Comparison of ENCODE assay signal across 2 cellular contexts in the genomic region with DNA sequence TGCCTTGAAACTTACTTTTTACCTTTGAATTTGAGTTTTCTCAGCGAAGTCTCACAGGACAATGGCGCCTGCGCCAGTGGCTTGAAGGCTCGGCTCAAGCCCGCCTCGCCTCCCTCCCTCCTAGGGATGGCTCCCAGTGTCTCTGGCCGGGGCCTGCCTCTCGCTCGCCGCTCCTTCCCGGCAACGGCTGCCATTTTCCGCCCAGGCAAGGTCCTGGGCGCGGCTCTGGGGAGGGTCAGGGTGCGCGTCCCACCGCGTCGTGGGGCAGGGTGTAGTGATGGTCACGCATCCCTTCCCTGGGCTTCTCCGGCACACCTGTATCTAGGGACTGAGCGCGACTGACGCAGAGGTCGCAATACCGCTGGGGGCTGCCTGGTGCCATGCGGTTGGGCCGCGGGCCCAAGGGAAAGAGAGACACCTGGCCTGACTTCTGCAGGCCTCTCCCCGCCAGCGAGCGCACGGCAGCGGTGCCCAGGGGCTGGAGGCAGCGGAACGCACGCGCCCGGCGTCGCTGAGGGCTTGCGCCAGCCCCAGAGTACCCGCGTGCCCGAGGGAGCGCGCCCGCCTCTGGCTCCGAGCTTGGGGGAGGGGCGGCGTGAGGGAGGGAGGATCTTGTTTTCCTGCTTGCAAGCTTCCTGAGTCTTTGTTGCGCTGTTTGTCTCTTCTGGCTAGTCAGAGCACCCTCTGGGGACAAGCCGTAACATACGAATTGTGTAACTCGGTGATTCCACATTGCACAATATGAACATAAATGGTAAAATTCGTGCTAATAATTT.
TF ChIP-seq lines count a peak whose summit lies in the region.

No MANE protein-coding gene starts in this region.

TF ChIP-seq in GM12891, 5 proteins besides CTCF, POLR2A, EP300 and RAD21:
- TF ChIP-seq POLR2AphosphoS5 (IDR thresholded peaks at IDR 0.05; ENCODE audit: low read depth, low read length) (no peak), PAX5 (IDR thresholded peaks at IDR 0.05; ENCODE audit: insufficient read depth, low read length, severe bottlenecking) (no peak)

TF ChIP-seq in H1, 55 proteins besides CTCF, POLR2A, EP300 and RAD21 (continues in another document):
- TF ChIP-seq RNF2 (IDR thresholded peaks at IDR 0.05; ENCODE audit: borderline replicate concordance, low read depth, low read length, missing control alignments, poor library complexity, severe bottlenecking) (no peak), TEAD4 (IDR thresholded peaks at IDR 0.05; ENCODE audit: low read depth, low read length) (no peak), SIX5 (IDR thresholded peaks at IDR 0.05; ENCODE audit: low read depth, low read length) (no peak), JUND (IDR thresholded peaks at IDR 0.05; ENCODE audit: low read length) (no peak), ZNF274 (IDR thresholded peaks at IDR 0.05; ENCODE audit: borderline replicate concordance, extremely low read depth, low read length) (no peak), NANOG (IDR thresholded peaks at IDR 0.05; ENCODE audit: insufficient read depth, low read depth, low read length, poor library complexity, severe bottlenecking) (peak; percentile 42), CEBPB (IDR thresholded peaks at IDR 0.05; ENCODE audit: low read depth, low read length) (peak; percentile 86), ASH2L (IDR thresholded peaks at IDR 0.05; ENCODE audit: low read length) (peak; percentile 94), BACH1 (IDR thresholded peaks at IDR 0.05; ENCODE audit: low read length) (no peak), KDM1A (IDR thresholded peaks at IDR 0.05; ENCODE audit: borderline replicate concordance, low read length) (no peak), GTF2F1 (IDR thresholded peaks at IDR 0.05; ENCODE audit: borderline replicate concordance, low read depth, low read length) (0 out of 2 replicates have a peak, but pooled peaks have one; percentile 22), POU5F1 (IDR thresholded peaks at IDR 0.05; ENCODE audit: low read depth, low read length) (no peak), SP1 (IDR thresholded peaks at IDR 0.05; ENCODE audit: low read depth, low read length) (peak; percentile 74; the same call in 1 of the 2 replicates), SP4 (IDR thresholded peaks at IDR 0.05; ENCODE audit: low read length) (no peak), KDM5A (IDR thresholded peaks at IDR 0.05; ENCODE audit: low read length) (no peak), SIN3A (conservative IDR thresholded peaks at IDR 0.05 in 1 of 2, IDR thresholded peaks at IDR 0.05 in 1 of 2; ENCODE audit: low read depth in 1 of 2, low read length in 2 of 2) (peak in 1 of 2 experiments; percentile 56; a peak in 1 of 4 replicates), MAFK (IDR thresholded peaks at IDR 0.05; ENCODE audit: low read depth, low read length) (no peak), TAF1 (IDR thresholded peaks at IDR 0.05; ENCODE audit: low read depth, low read length) (peak; percentile 73), EGR1 (IDR thresholded peaks at IDR 0.05; ENCODE audit: borderline replicate concordance, low read depth, low read length) (no peak), JUN (IDR thresholded peaks at IDR 0.05; ENCODE audit: low read depth, low read length) (no peak), FOSL1 (IDR thresholded peaks at IDR 0.05; ENCODE audit: insufficient read depth, low read depth, low read length) (no peak), RFX5 (IDR thresholded peaks at IDR 0.05; ENCODE audit: borderline replicate concordance, low read depth, low read length) (no peak), YY1 (IDR thresholded peaks at IDR 0.05; ENCODE audit: low read depth, low read length) (peak; percentile 85), SP2 (IDR thresholded peaks at IDR 0.05; ENCODE audit: low read length) (no peak), SUZ12 (IDR thresholded peaks at IDR 0.05; ENCODE audit: low read length) (no peak), SIRT6 (IDR thresholded peaks at IDR 0.05; ENCODE audit: low read length) (no peak), KDM4A (IDR thresholded peaks at IDR 0.05; ENCODE audit: low read depth, low read length, severe bottlenecking) (peak; percentile 34), SAP30 (IDR thresholded peaks at IDR 0.05; ENCODE audit: insufficient read depth, insufficient replicate concordance, low read length) (no peak), PHF8 (conservative IDR thresholded peaks at IDR 0.05; ENCODE audit: low read depth, low read length) (peak; percentile 70), BRCA1 (IDR thresholded peaks at IDR 0.05; ENCODE audit: low read depth, low read length) (no peak), CHD1 (IDR thresholded peaks at IDR 0.05; ENCODE audit: low read depth, low read length) (no peak), TAF7 (optimal IDR thresholded peaks at IDR 0.05; ENCODE audit: borderline replicate concordance, low read depth, low read length) (peak; percentile 65), BCL11A (IDR thresholded peaks at IDR 0.05; ENCODE audit: low read depth in 2 of 2, low read length in 2 of 2) (peak in 1 of 2 experiments; percentile 17), HDAC2 (IDR thresholded peaks at IDR 0.05; ENCODE audit: borderline replicate concordance in 1 of 2, low read depth in 2 of 2, low read length in 2 of 2) (peak in 1 of 2 experiments; percentile 58; a peak in 1 of 4 replicates), TBP (IDR thresholded peaks at IDR 0.05; ENCODE audit: low read depth, low read length) (peak; percentile 91), CTBP2 (IDR thresholded peaks at IDR 0.05; ENCODE audit: borderline replicate concordance, insufficient read depth, insufficient read length, low read length) (peak; percentile 96), GABPA (IDR thresholded peaks at IDR 0.05; ENCODE audit: borderline replicate concordance, insufficient read depth, low read length) (peak; percentile 21; the same call in 1 of the 2 replicates), SRF (IDR thresholded peaks at IDR 0.05; ENCODE audit: low read depth, low read length) (no peak), HDAC6 (IDR thresholded peaks at IDR 0.05; ENCODE audit: low read depth, low read length) (no peak), CBX8 (IDR thresholded peaks at IDR 0.05; ENCODE audit: borderline replicate concordance, low read depth, low read length) (no peak), EZH2 (IDR thresholded peaks at IDR 0.05; ENCODE audit: low read depth, low read length, severe bottlenecking) (no peak), TCF12 (IDR thresholded peaks at IDR 0.05; ENCODE audit: low read depth, low read length) (0 out of 2 replicates have a peak, but pooled peaks have one; percentile 28), CREB1 (IDR thresholded peaks at IDR 0.05) (peak; percentile 33; the same call in 1 of the 2 replicates), RBBP5 (IDR thresholded peaks at IDR 0.05; ENCODE audit: borderline replicate concordance, low read depth, low read length) (peak; percentile 71; the same call in 1 of the 2 replicates), POLR2AphosphoS5 (IDR thresholded peaks at IDR 0.05; ENCODE audit: low read depth, low read length) (peak; percentile 84; the same call in 1 of the 2 replicates), NRF1 (IDR thresholded peaks at IDR 0.05; ENCODE audit: low read depth, low read length) (no peak), CHD2 (IDR thresholded peaks at IDR 0.05; ENCODE audit: low read length) (no peak; the same call in 1 of the 2 replicates), CBX5 (IDR thresholded peaks at IDR 0.05; ENCODE audit: low read depth, low read length) (no peak), RXRA (IDR thresholded peaks at IDR 0.05; ENCODE audit: insufficient read depth, low read depth, low read length) (no peak)
- TF ChIP-seq, protein P1, sequence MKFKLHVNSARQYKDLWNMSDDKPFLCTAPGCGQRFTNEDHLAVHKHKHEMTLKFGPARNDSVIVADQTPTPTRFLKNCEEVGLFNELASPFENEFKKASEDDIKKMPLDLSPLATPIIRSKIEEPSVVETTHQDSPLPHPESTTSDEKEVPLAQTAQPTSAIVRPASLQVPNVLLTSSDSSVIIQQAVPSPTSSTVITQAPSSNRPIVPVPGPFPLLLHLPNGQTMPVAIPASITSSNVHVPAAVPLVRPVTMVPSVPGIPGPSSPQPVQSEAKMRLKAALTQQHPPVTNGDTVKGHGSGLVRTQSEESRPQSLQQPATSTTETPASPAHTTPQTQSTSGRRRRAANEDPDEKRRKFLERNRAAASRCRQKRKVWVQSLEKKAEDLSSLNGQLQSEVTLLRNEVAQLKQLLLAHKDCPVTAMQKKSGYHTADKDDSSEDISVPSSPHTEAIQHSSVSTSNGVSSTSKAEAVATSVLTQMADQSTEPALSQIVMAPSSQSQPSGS (IDR thresholded peaks at IDR 0.05; ENCODE audit: low read length): no peak; the same call in 1 of the 2 replicates
- TF ChIP-seq, protein P2, sequence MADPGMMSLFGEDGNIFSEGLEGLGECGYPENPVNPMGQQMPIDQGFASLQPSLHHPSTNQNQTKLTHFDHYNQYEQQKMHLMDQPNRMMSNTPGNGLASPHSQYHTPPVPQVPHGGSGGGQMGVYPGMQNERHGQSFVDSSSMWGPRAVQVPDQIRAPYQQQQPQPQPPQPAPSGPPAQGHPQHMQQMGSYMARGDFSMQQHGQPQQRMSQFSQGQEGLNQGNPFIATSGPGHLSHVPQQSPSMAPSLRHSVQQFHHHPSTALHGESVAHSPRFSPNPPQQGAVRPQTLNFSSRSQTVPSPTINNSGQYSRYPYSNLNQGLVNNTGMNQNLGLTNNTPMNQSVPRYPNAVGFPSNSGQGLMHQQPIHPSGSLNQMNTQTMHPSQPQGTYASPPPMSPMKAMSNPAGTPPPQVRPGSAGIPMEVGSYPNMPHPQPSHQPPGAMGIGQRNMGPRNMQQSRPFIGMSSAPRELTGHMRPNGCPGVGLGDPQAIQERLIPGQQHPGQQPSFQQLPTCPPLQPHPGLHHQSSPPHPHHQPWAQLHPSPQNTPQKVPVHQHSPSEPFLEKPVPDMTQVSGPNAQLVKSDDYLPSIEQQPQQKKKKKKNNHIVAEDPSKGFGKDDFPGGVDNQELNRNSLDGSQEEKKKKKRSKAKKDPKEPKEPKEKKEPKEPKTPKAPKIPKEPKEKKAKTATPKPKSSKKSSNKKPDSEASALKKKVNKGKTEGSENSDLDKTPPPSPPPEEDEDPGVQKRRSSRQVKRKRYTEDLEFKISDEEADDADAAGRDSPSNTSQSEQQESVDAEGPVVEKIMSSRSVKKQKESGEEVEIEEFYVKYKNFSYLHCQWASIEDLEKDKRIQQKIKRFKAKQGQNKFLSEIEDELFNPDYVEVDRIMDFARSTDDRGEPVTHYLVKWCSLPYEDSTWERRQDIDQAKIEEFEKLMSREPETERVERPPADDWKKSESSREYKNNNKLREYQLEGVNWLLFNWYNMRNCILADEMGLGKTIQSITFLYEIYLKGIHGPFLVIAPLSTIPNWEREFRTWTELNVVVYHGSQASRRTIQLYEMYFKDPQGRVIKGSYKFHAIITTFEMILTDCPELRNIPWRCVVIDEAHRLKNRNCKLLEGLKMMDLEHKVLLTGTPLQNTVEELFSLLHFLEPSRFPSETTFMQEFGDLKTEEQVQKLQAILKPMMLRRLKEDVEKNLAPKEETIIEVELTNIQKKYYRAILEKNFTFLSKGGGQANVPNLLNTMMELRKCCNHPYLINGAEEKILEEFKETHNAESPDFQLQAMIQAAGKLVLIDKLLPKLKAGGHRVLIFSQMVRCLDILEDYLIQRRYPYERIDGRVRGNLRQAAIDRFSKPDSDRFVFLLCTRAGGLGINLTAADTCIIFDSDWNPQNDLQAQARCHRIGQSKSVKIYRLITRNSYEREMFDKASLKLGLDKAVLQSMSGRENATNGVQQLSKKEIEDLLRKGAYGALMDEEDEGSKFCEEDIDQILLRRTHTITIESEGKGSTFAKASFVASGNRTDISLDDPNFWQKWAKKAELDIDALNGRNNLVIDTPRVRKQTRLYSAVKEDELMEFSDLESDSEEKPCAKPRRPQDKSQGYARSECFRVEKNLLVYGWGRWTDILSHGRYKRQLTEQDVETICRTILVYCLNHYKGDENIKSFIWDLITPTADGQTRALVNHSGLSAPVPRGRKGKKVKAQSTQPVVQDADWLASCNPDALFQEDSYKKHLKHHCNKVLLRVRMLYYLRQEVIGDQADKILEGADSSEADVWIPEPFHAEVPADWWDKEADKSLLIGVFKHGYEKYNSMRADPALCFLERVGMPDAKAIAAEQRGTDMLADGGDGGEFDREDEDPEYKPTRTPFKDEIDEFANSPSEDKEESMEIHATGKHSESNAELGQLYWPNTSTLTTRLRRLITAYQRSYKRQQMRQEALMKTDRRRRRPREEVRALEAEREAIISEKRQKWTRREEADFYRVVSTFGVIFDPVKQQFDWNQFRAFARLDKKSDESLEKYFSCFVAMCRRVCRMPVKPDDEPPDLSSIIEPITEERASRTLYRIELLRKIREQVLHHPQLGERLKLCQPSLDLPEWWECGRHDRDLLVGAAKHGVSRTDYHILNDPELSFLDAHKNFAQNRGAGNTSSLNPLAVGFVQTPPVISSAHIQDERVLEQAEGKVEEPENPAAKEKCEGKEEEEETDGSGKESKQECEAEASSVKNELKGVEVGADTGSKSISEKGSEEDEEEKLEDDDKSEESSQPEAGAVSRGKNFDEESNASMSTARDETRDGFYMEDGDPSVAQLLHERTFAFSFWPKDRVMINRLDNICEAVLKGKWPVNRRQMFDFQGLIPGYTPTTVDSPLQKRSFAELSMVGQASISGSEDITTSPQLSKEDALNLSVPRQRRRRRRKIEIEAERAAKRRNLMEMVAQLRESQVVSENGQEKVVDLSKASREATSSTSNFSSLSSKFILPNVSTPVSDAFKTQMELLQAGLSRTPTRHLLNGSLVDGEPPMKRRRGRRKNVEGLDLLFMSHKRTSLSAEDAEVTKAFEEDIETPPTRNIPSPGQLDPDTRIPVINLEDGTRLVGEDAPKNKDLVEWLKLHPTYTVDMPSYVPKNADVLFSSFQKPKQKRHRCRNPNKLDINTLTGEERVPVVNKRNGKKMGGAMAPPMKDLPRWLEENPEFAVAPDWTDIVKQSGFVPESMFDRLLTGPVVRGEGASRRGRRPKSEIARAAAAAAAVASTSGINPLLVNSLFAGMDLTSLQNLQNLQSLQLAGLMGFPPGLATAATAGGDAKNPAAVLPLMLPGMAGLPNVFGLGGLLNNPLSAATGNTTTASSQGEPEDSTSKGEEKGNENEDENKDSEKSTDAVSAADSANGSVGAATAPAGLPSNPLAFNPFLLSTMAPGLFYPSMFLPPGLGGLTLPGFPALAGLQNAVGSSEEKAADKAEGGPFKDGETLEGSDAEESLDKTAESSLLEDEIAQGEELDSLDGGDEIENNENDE (IDR thresholded peaks at IDR 0.05; ENCODE audit: insufficient replicate concordance, low read length): no peak
- TF ChIP-seq, protein P3, sequence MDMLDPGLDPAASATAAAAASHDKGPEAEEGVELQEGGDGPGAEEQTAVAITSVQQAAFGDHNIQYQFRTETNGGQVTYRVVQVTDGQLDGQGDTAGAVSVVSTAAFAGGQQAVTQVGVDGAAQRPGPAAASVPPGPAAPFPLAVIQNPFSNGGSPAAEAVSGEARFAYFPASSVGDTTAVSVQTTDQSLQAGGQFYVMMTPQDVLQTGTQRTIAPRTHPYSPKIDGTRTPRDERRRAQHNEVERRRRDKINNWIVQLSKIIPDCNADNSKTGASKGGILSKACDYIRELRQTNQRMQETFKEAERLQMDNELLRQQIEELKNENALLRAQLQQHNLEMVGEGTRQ (IDR thresholded peaks at IDR 0.05; ENCODE audit: low read length): no peak
- TF ChIP-seq, protein P4, sequence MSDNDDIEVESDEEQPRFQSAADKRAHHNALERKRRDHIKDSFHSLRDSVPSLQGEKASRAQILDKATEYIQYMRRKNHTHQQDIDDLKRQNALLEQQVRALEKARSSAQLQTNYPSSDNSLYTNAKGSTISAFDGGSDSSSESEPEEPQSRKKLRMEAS (IDR thresholded peaks at IDR 0.05): peak; percentile 97
- TF ChIP-seq, protein P5, sequence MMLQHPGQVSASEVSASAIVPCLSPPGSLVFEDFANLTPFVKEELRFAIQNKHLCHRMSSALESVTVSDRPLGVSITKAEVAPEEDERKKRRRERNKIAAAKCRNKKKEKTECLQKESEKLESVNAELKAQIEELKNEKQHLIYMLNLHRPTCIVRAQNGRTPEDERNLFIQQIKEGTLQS (IDR thresholded peaks at IDR 0.05; ENCODE audit: insufficient read depth, low read depth, low read length): no peak
